Comparison of ENCODE assay signal across 8 cellular contexts in genomic region chr12:52032797-52033505, GRCh38. TPM values are rescaled to one million over a fixed set of nuclear protein-coding genes. Genes with fewer than 3 reads are reported as not detected.
DNase-seq lines count a peak whose midpoint lies in the region; ATAC-seq and TF ChIP-seq lines count a peak whose summit lies in the region.

No MANE protein-coding gene starts in this region.

- peak; percentile 85 to 90 for ATAC-seq in CD4-positive, CD25-positive, alpha-beta regulatory T cell (ENCODE audit: low read depth in 2 of 2)
- ATAC-seq in GM19438 (IDR thresholded peaks at IDR 0.05; ENCODE audit: low read depth, unreplicated experiment) (peak; percentile 91), HG03571 (IDR thresholded peaks at IDR 0.05; ENCODE audit: unreplicated experiment) (peak; percentile 88), lower lobe of right lung (peak; percentile 93 to 94)

- H3K9me3 ChIP-seq in CD4-positive, CD25-positive, alpha-beta regulatory T cell (ENCODE audit: control insufficient read depth in 2 of 2, low read length in 2 of 2) = no peaks in the 10 kb centered on the region
- H3K9me3 ChIP-seq in lower lobe of right lung = no peaks in the 10 kb centered on the region

- DNase-seq in CD4-positive, CD25-positive, alpha-beta regulatory T cell = peak; percentile 83 to 90 (median 90)
- DNase-seq in NCI-H82 (lab: John Stamatoyannopoulos, UW) (peak; percentile 99), dorsolateral prefrontal cortex (peak; percentile 94 to 99 (median 98)), lower lobe of right lung (peak; percentile 98)
- DNase-seq in activated CD4-positive, alpha-beta memory T cell treated with anti-CD3 and anti-CD28 coated beads for 36 hours = peak; percentile 96
- peak; percentile 72 to 76 (median 73) for DNase-seq in stimulated activated CD4-positive, alpha-beta T cell treated with anti-CD3 and anti-CD28 coated beads, TNF-alpha, amount 100 ng/mL, for 1 hour (ENCODE audit: low read depth in 3 of 3, low spot score in 1 of 3)

- H3K9me3 Mint-ChIP-seq in CD4-positive, CD25-positive, alpha-beta regulatory T cell = no peaks in the 10 kb centered on the region
- H3K9me3 Mint-ChIP-seq in activated CD4-positive, alpha-beta memory T cell treated with anti-CD3 and anti-CD28 coated beads for 36 hours = no peaks in the 10 kb centered on the region

- no peaks in the 10 kb centered on the region for H3K36me3 Mint-ChIP-seq in CD4-positive, CD25-positive, alpha-beta regulatory T cell
- H3K36me3 Mint-ChIP-seq in activated CD4-positive, alpha-beta memory T cell treated with anti-CD3 and anti-CD28 coated beads for 36 hours = no peaks in the 10 kb centered on the region

- peak overlapping the region; percentile 86 for H3K27ac ChIP-seq in CD4-positive, CD25-positive, alpha-beta regulatory T cell (ENCODE audit: insufficient read depth, low read length, poor library complexity, severe bottlenecking)
- H3K27ac ChIP-seq in dorsolateral prefrontal cortex (peak overlapping the region; percentile 83 to 99 (median 94)), lower lobe of right lung (peak overlapping the region; percentile 95)

- peaks cover 8% of the 10 kb centered on the region for H3K27me3 Mint-ChIP-seq in CD4-positive, CD25-positive, alpha-beta regulatory T cell
- H3K27me3 Mint-ChIP-seq in activated CD4-positive, alpha-beta memory T cell treated with anti-CD3 and anti-CD28 coated beads for 36 hours = no peaks in the 10 kb centered on the region

- H3K4me3 Mint-ChIP-seq in CD4-positive, CD25-positive, alpha-beta regulatory T cell = peak overlapping the region; percentile 70 to 95 (median 87)
- H3K4me3 Mint-ChIP-seq in activated CD4-positive, alpha-beta memory T cell treated with anti-CD3 and anti-CD28 coated beads for 36 hours = peak overlapping the region; percentile 71

- H3K27me3 ChIP-seq in CD4-positive, CD25-positive, alpha-beta regulatory T cell (ENCODE audit: control insufficient read depth, insufficient read depth, low read length) = no peaks in the 10 kb centered on the region
- H3K27me3 ChIP-seq in dorsolateral prefrontal cortex (no peaks in the 10 kb centered on the region), lower lobe of right lung (ENCODE audit: low read depth) (no peaks in the 10 kb centered on the region)

- peaks cover 6 to 31% (median 19%) of the 10 kb centered on the region in 4 donors for H3K4me1 Mint-ChIP-seq in CD4-positive, CD25-positive, alpha-beta regulatory T cell
- H3K4me1 Mint-ChIP-seq in activated CD4-positive, alpha-beta memory T cell treated with anti-CD3 and anti-CD28 coated beads for 36 hours (ENCODE audit: low read depth) = peaks cover 37% of the 10 kb centered on the region

- TF ChIP-seq CTCF in dorsolateral prefrontal cortex (IDR thresholded peaks at IDR 0.05 in 54 of 56, conservative IDR thresholded peaks at IDR 0.05 in 2 of 56; ENCODE audit: low read depth in 1 of 56, partially characterized antibody in 56 of 56) = peak in 26 of 56 donors; percentile 5 to 64 (median 28)
- TF ChIP-seq CTCF in lower lobe of right lung (IDR thresholded peaks at IDR 0.05) = no peak

- peak overlapping the region; percentile 82 to 96 (median 90) for H3K27ac Mint-ChIP-seq in CD4-positive, CD25-positive, alpha-beta regulatory T cell
- H3K27ac Mint-ChIP-seq in activated CD4-positive, alpha-beta memory T cell treated with anti-CD3 and anti-CD28 coated beads for 36 hours = peak overlapping the region; percentile 70

- no peaks in the 10 kb centered on the region for H3K36me3 ChIP-seq in CD4-positive, CD25-positive, alpha-beta regulatory T cell (ENCODE audit: control insufficient read depth, insufficient read depth, low read length)
- no peaks in the 10 kb centered on the region for H3K36me3 ChIP-seq in lower lobe of right lung

- POLR2A ChIA-PET in activated CD4-positive, alpha-beta memory T cell treated with anti-CD3 and anti-CD28 coated beads for 36 hours (lab: Charles Lee) = interaction anchor here (0.9 to 2.1 kb wide), 7 partner anchors 8 to 61 kb away, joined by 3 to 10 read pairs (median 4); partner anchors contain the start of genes ATG101 and NR4A1

- intact Hi-C loops in activated CD4-positive, alpha-beta memory T cell treated with anti-CD3 and anti-CD28 coated beads for 36 hours (cut with micrococcal nuclease) = loop anchor here (1.0 kb wide), 3 partner anchors 8 to 36 kb away; partner anchors contain the start of genes ATG101 and NR4A1
- intact Hi-C loops in dorsolateral prefrontal cortex (cut with DNase I) (no loop called here), lower lobe of right lung (cut with DNase I) (no loop called here)

- H3K4me3 ChIP-seq in CD4-positive, CD25-positive, alpha-beta regulatory T cell (ENCODE audit: low read depth, low read length) = peak overlapping the region; percentile 63
- peak overlapping the region; percentile 2 to 68 (median 52) for H3K4me3 ChIP-seq in dorsolateral prefrontal cortex
- H3K4me3 ChIP-seq in lower lobe of right lung = peak overlapping the region; percentile 49

- H3K4me1 ChIP-seq in CD4-positive, CD25-positive, alpha-beta regulatory T cell (ENCODE audit: control insufficient read depth, insufficient read depth, low read length, poor library complexity, severe bottlenecking) = peaks cover 35% of the 10 kb centered on the region
- H3K4me1 ChIP-seq in lower lobe of right lung = peaks cover 38% of the 10 kb centered on the region

- CTCF ChIA-PET in activated CD4-positive, alpha-beta memory T cell treated with anti-CD3 and anti-CD28 coated beads for 36 hours (lab: Charles Lee) = interaction anchor here (0.9 to 15.9 kb wide), 15 partner anchors 9 to 93 kb away, joined by 3 to 438 read pairs (median 6); partner anchors contain the start of genes ATG101, NR4A1 and SMIM41

RNA-seq across cellular contexts. Expression of gene NR4A1, which starts 18.3 kb away (rescaled TPM):
- 143 TPM for total RNA-seq in CD4-positive, CD25-positive, alpha-beta regulatory T cell
- polyA plus RNA-seq in CD4-positive, CD25-positive, alpha-beta regulatory T cell = under 1 TPM; 0.22 to 0.54 (median 0.47) TPM
- total RNA-seq in activated CD4-positive, alpha-beta memory T cell treated with anti-CD3 and anti-CD28 coated beads for 36 hours = 10 to 100 TPM; 64.2 to 68.2 TPM
- total RNA-seq in dorsolateral prefrontal cortex = 100 to 1,000 TPM in 5 of 120 experiments, 10 to 100 TPM in 115; 13.1 to 194 (median 28.9) TPM
- total RNA-seq in lower lobe of right lung = 39.3 TPM

RNA-seq across cellular contexts. Expression of gene TAMALIN, which starts 26.2 kb away (rescaled TPM):
- 253 TPM for total RNA-seq in CD4-positive, CD25-positive, alpha-beta regulatory T cell
- polyA plus RNA-seq in CD4-positive, CD25-positive, alpha-beta regulatory T cell = 1 to 10 TPM in 2 of 4 donors, under 1 TPM in 2; 0.37 to 4.3 (median 0.91) TPM
- total RNA-seq in activated CD4-positive, alpha-beta memory T cell treated with anti-CD3 and anti-CD28 coated beads for 36 hours = 10 to 100 TPM; 15.1 to 18.7 TPM
- total RNA-seq in dorsolateral prefrontal cortex = 100 to 1,000 TPM in 3 of 120 experiments, 10 to 100 TPM in 117; 27.0 to 168 (median 54.0) TPM
- total RNA-seq in lower lobe of right lung = 85.5 TPM

RNA-seq across cellular contexts. Expression of gene ATG101, which starts 36.8 kb away (rescaled TPM):
- 33.5 TPM for total RNA-seq in CD4-positive, CD25-positive, alpha-beta regulatory T cell
- 10 to 100 TPM; 30.1 to 38.2 (median 34.8) TPM for polyA plus RNA-seq in CD4-positive, CD25-positive, alpha-beta regulatory T cell
- total RNA-seq in activated CD4-positive, alpha-beta memory T cell treated with anti-CD3 and anti-CD28 coated beads for 36 hours = 10 to 100 TPM; 35.7 to 38.0 TPM
- total RNA-seq in dorsolateral prefrontal cortex (10 to 100 TPM; 19.6 to 42.5 (median 31.5) TPM), lower lobe of right lung (31.8 TPM)

RNA-seq across cellular contexts. Expression of gene SMIM41, which starts 46.6 kb away (rescaled TPM):
- 0.54 TPM for total RNA-seq in CD4-positive, CD25-positive, alpha-beta regulatory T cell
- not detected for polyA plus RNA-seq in CD4-positive, CD25-positive, alpha-beta regulatory T cell
- total RNA-seq in activated CD4-positive, alpha-beta memory T cell treated with anti-CD3 and anti-CD28 coated beads for 36 hours = not detected
- total RNA-seq in dorsolateral prefrontal cortex (1 to 10 TPM in 2 of 120 experiments, under 1 TPM in 10, not detected in 108; 0.33 to 3.7 (median 0.55) TPM), lower lobe of right lung (4.3 TPM)

Comparison
In these comparisons a context has a peak if more than half of its experiments do, and no peak if none do; other contexts are left out.
1. Peak in every context shown above with its lines: DNase-seq, ATAC-seq, H3K4me3 ChIP-seq and H3K27ac ChIP-seq.